1 cellular context compared by ENCODE assay signal in the genomic region with DNA sequence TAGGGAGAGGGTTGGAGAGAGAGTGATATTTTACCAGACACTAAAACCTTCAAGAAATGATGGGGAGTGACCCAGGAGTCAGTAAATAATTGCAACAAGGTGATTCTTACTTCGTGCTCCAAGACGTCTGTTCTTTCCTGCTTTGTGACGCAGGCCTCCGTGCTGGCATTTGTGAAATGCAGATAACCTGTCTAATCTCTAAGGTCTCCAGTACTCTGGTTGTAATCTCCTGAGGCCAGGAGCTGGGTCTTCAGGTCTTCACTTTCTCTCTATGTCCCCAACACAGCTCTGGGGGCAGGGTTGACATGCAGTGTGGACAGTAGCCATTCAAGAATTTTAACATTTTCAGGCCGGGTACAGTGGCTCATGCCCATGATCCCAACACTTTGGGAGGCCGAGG.
A peak's percentile ranks its signal among the peaks of the same experiment; 100 is the strongest.
TF ChIP-seq lines count a peak whose summit lies in the region.

No MANE protein-coding gene starts in this region.

TF ChIP-seq in K562, 482 proteins besides CTCF, POLR2A, EP300 and RAD21 (continued from another document and continues in another):
- TF ChIP-seq, protein P1, sequence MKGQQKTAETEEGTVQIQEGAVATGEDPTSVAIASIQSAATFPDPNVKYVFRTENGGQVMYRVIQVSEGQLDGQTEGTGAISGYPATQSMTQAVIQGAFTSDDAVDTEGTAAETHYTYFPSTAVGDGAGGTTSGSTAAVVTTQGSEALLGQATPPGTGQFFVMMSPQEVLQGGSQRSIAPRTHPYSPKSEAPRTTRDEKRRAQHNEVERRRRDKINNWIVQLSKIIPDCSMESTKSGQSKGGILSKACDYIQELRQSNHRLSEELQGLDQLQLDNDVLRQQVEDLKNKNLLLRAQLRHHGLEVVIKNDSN (CRISPR knock-in tag; IDR thresholded peaks at IDR 0.05) = no peak
- TF ChIP-seq HDAC1 (IDR thresholded peaks at IDR 0.05) (no peak), CCNT2 (IDR thresholded peaks at IDR 0.05; ENCODE audit: borderline replicate concordance, extremely low read depth, insufficient read length, low read depth, low read length) (peak; percentile 67), CBFA2T3 (IDR thresholded peaks at IDR 0.05) (peak; percentile 93), ATF1 (CRISPR knock-in tag; IDR thresholded peaks at IDR 0.05) (no peak), ATF1 (tag; IDR thresholded peaks at IDR 0.05) (peak; percentile 63), NFIX (CRISPR knock-in tag; IDR thresholded peaks at IDR 0.05; ENCODE audit: low read depth) (no peak), PHF20 (IDR thresholded peaks at IDR 0.05; ENCODE audit: partially characterized antibody) (no peak), ZEB2 (IDR thresholded peaks at IDR 0.05) (peak; percentile 91), STAT5A (IDR thresholded peaks at IDR 0.05; ENCODE audit: borderline replicate concordance, low read length) (peak; percentile 67; the same call in 1 of the 2 replicates), ZNF143 (CRISPR knock-in tag; IDR thresholded peaks at IDR 0.05) (no peak), DPF2 (IDR thresholded peaks at IDR 0.05) (peak; percentile 85), CREM (IDR thresholded peaks at IDR 0.05; ENCODE audit: low read depth) (peak; percentile 83), BMI1 (IDR thresholded peaks at IDR 0.05; ENCODE audit: low read length) (no peak), CREB1 (IDR thresholded peaks at IDR 0.05) (0 out of 2 replicates have a peak, but pooled peaks have one; percentile 27), CREB1 (CRISPR knock-in tag; IDR thresholded peaks at IDR 0.05) (no peak), GATAD2A (IDR thresholded peaks at IDR 0.05) (no peak), KDM1A (IDR thresholded peaks at IDR 0.05) (peak in 1 of 2 experiments; percentile 19; a peak in 1 of 4 replicates), ZNF23 (CRISPR knock-in tag; IDR thresholded peaks at IDR 0.05) (no peak), CBX3 (IDR thresholded peaks at IDR 0.05; ENCODE audit: borderline replicate concordance in 1 of 2, low read length in 2 of 2) (no peak), WHSC1 (IDR thresholded peaks at IDR 0.05; ENCODE audit: low read length) (no peak), SMARCA4 (IDR thresholded peaks at IDR 0.05) (peak; percentile 85), TAF1 (IDR thresholded peaks at IDR 0.05; ENCODE audit: control insufficient read depth, extremely low read depth, insufficient read depth, low read length, severe bottlenecking) (no peak), ZNF217 (CRISPR knock-in tag; IDR thresholded peaks at IDR 0.05) (no peak), FOSL1 (tag; conservative IDR thresholded peaks at IDR 0.05) (peak; percentile 17; the same call in 1 of the 2 replicates), HDAC2 (IDR thresholded peaks at IDR 0.05) (no peak), BACH1 (tag; IDR thresholded peaks at IDR 0.05) (no peak), ZNF589 (CRISPR knock-in tag; IDR thresholded peaks at IDR 0.05; ENCODE audit: low read depth) (no peak), RBM39 (optimal IDR thresholded peaks at IDR 0.05; ENCODE audit: low read depth, low read length) (no peak), MCM5 (IDR thresholded peaks at IDR 0.05; ENCODE audit: low read depth) (no peak), MXI1 (IDR thresholded peaks at IDR 0.05; ENCODE audit: low read depth, low read length) (no peak), SMARCC2 (IDR thresholded peaks at IDR 0.05; ENCODE audit: low read depth) (0 out of 2 replicates have a peak, but pooled peaks have one; percentile 36)
- TF ChIP-seq, protein P2, sequence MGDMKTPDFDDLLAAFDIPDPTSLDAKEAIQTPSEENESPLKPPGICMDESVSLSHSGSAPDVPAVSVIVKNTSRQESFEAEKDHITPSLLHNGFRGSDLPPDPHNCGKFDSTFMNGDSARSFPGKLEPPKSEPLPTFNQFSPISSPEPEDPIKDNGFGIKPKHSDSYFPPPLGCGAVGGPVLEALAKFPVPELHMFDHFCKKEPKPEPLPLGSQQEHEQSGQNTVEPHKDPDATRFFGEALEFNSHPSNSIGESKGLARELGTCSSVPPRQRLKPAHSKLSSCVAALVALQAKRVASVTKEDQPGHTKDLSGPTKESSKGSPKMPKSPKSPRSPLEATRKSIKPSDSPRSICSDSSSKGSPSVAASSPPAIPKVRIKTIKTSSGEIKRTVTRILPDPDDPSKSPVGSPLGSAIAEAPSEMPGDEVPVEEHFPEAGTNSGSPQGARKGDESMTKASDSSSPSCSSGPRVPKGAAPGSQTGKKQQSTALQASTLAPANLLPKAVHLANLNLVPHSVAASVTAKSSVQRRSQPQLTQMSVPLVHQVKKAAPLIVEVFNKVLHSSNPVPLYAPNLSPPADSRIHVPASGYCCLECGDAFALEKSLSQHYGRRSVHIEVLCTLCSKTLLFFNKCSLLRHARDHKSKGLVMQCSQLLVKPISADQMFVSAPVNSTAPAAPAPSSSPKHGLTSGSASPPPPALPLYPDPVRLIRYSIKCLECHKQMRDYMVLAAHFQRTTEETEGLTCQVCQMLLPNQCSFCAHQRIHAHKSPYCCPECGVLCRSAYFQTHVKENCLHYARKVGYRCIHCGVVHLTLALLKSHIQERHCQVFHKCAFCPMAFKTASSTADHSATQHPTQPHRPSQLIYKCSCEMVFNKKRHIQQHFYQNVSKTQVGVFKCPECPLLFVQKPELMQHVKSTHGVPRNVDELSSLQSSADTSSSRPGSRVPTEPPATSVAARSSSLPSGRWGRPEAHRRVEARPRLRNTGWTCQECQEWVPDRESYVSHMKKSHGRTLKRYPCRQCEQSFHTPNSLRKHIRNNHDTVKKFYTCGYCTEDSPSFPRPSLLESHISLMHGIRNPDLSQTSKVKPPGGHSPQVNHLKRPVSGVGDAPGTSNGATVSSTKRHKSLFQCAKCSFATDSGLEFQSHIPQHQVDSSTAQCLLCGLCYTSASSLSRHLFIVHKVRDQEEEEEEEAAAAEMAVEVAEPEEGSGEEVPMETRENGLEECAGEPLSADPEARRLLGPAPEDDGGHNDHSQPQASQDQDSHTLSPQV (IDR thresholded peaks at IDR 0.05) = no peak
- TF ChIP-seq, protein P3, sequence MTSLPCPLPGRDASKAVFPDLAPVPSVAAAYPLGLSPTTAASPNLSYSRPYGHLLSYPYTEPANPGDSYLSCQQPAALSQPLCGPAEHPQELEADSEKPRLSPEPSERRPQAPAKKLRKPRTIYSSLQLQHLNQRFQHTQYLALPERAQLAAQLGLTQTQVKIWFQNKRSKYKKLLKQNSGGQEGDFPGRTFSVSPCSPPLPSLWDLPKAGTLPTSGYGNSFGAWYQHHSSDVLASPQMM (CRISPR knock-in tag; IDR thresholded peaks at IDR 0.05) = no peak
- TF ChIP-seq, protein P4, sequence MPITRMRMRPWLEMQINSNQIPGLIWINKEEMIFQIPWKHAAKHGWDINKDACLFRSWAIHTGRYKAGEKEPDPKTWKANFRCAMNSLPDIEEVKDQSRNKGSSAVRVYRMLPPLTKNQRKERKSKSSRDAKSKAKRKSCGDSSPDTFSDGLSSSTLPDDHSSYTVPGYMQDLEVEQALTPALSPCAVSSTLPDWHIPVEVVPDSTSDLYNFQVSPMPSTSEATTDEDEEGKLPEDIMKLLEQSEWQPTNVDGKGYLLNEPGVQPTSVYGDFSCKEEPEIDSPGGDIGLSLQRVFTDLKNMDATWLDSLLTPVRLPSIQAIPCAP (CRISPR knock-in tag; IDR thresholded peaks at IDR 0.05; ENCODE audit: borderline replicate concordance) = no peak
- TF ChIP-seq, protein P5, sequence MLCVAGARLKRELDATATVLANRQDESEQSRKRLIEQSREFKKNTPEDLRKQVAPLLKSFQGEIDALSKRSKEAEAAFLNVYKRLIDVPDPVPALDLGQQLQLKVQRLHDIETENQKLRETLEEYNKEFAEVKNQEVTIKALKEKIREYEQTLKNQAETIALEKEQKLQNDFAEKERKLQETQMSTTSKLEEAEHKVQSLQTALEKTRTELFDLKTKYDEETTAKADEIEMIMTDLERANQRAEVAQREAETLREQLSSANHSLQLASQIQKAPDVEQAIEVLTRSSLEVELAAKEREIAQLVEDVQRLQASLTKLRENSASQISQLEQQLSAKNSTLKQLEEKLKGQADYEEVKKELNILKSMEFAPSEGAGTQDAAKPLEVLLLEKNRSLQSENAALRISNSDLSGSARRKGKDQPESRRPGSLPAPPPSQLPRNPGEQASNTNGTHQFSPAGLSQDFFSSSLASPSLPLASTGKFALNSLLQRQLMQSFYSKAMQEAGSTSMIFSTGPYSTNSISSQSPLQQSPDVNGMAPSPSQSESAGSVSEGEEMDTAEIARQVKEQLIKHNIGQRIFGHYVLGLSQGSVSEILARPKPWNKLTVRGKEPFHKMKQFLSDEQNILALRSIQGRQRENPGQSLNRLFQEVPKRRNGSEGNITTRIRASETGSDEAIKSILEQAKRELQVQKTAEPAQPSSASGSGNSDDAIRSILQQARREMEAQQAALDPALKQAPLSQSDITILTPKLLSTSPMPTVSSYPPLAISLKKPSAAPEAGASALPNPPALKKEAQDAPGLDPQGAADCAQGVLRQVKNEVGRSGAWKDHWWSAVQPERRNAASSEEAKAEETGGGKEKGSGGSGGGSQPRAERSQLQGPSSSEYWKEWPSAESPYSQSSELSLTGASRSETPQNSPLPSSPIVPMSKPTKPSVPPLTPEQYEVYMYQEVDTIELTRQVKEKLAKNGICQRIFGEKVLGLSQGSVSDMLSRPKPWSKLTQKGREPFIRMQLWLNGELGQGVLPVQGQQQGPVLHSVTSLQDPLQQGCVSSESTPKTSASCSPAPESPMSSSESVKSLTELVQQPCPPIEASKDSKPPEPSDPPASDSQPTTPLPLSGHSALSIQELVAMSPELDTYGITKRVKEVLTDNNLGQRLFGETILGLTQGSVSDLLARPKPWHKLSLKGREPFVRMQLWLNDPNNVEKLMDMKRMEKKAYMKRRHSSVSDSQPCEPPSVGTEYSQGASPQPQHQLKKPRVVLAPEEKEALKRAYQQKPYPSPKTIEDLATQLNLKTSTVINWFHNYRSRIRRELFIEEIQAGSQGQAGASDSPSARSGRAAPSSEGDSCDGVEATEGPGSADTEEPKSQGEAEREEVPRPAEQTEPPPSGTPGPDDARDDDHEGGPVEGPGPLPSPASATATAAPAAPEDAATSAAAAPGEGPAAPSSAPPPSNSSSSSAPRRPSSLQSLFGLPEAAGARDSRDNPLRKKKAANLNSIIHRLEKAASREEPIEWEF (CRISPR knock-in tag; IDR thresholded peaks at IDR 0.05) = no peak
- TF ChIP-seq, protein P6, sequence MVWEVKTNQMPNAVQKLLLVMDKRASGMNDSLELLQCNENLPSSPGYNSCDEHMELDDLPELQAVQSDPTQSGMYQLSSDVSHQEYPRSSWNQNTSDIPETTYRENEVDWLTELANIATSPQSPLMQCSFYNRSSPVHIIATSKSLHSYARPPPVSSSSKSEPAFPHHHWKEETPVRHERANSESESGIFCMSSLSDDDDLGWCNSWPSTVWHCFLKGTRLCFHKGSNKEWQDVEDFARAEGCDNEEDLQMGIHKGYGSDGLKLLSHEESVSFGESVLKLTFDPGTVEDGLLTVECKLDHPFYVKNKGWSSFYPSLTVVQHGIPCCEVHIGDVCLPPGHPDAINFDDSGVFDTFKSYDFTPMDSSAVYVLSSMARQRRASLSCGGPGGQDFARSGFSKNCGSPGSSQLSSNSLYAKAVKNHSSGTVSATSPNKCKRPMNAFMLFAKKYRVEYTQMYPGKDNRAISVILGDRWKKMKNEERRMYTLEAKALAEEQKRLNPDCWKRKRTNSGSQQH (CRISPR knock-in tag; IDR thresholded peaks at IDR 0.05) = no peak
- TF ChIP-seq, protein P7, sequence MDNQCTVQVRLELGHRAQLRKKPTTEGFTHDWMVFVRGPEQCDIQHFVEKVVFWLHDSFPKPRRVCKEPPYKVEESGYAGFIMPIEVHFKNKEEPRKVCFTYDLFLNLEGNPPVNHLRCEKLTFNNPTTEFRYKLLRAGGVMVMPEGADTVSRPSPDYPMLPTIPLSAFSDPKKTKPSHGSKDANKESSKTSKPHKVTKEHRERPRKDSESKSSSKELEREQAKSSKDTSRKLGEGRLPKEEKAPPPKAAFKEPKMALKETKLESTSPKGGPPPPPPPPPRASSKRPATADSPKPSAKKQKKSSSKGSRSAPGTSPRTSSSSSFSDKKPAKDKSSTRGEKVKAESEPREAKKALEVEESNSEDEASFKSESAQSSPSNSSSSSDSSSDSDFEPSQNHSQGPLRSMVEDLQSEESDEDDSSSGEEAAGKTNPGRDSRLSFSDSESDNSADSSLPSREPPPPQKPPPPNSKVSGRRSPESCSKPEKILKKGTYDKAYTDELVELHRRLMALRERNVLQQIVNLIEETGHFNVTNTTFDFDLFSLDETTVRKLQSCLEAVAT (IDR thresholded peaks at IDR 0.05) = no peak
- TF ChIP-seq, protein P8, sequence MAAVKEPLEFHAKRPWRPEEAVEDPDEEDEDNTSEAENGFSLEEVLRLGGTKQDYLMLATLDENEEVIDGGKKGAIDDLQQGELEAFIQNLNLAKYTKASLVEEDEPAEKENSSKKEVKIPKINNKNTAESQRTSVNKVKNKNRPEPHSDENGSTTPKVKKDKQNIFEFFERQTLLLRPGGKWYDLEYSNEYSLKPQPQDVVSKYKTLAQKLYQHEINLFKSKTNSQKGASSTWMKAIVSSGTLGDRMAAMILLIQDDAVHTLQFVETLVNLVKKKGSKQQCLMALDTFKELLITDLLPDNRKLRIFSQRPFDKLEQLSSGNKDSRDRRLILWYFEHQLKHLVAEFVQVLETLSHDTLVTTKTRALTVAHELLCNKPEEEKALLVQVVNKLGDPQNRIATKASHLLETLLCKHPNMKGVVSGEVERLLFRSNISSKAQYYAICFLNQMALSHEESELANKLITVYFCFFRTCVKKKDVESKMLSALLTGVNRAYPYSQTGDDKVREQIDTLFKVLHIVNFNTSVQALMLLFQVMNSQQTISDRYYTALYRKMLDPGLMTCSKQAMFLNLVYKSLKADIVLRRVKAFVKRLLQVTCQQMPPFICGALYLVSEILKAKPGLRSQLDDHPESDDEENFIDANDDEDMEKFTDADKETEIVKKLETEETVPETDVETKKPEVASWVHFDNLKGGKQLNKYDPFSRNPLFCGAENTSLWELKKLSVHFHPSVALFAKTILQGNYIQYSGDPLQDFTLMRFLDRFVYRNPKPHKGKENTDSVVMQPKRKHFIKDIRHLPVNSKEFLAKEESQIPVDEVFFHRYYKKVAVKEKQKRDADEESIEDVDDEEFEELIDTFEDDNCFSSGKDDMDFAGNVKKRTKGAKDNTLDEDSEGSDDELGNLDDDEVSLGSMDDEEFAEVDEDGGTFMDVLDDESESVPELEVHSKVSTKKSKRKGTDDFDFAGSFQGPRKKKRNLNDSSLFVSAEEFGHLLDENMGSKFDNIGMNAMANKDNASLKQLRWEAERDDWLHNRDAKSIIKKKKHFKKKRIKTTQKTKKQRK (IDR thresholded peaks at IDR 0.05; ENCODE audit: borderline replicate concordance, low read depth, low read length) = no peak
